8 cellular contexts compared by ENCODE assay signal in the genomic region with DNA sequence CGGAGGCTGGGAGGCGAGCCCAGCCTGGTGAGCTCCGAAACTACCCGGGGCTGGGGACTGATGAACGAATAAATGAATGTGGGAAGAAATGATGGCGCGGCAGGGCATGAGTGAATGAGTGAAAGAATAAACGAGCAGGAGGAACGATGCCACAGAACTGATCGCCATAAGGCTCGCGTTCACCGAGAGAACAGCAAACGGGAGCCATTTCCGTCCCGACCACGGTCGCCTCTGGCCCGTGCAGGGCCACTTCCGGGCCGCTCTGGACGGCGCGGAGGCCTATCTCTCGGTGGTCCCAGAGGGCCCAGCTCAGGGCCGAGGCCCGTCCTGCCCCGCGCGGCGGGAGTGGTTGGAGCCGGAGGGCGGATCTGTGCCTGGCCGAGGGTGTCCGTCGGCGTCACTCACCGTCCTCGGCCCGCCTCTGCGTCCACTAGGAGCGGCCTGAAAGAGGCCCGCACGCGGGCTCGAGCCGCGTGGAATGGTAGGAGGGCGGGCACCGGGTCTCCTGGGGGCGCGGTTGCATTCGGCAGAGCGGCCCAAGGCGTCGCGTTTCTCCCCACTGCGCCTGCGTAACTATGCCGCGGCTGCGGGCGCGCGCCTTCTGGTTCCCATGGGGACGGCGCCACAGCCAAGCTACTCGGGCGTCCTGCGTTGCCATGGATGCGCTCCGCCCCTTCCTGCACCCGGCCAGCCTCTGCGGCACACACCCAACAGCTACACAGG. TPM values are rescaled to one million over a fixed set of nuclear protein-coding genes. Genes with fewer than 3 reads are reported as not detected.
DNase-seq lines count a peak whose midpoint lies in the region; ATAC-seq, FAIRE-seq and TF ChIP-seq lines count a peak whose summit lies in the region.

A gene (minus strand): TSS at position 480 of the 723 bp plus-strand sequence. CDS start 5,116 bp downstream, outside the sequence.

- DNase-seq in AG04450 (ENCODE audit: low read depth, low spot score) (peak; percentile 88), NCI-H2196 treated with DMSO at 0.1 percent for 48 hours (lab: John Stamatoyannopoulos, UW; ENCODE audit: unreplicated experiment) (peak; percentile 96), WERI-Rb-1 (peak; percentile 95), bronchial epithelial cell (ENCODE audit: low read depth) (peak; percentile 87), inferior parietal cortex (ENCODE audit: extremely low spot score) (peak; percentile 97), smooth muscle cell of the brain vasculature (ENCODE audit: low read depth, low spot score) (peak; percentile 89)

- no peak for FAIRE-seq in bronchial epithelial cell (lab: Jason Lieb, UNC)

- CTCF ChIA-PET in AG04450 (lab: Charles Lee) = interaction anchor here (0.6 kb wide), 1 partner anchor 44 kb away, joined by 4 read pairs; no protein-coding TSS in a partner anchor

- peak within 1 kb of the TSS; percentile 97 for H3K27ac ChIP-seq in AG04450 (ENCODE audit: low read depth, low read length)
- peak within 1 kb of the TSS; percentile 94 for H3K27ac ChIP-seq in WERI-Rb-1

- H3K36me3 ChIP-seq in WERI-Rb-1 (no peaks in the 10 kb centered on the region), bronchial epithelial cell (ENCODE audit: control insufficient read depth, insufficient read depth, low read length) (no peaks in the 10 kb centered on the region)

- no peak; the same call in 1 of the 2 replicates for TF ChIP-seq CTCF in AG04450 (IDR thresholded peaks at IDR 0.05; ENCODE audit: low read depth, low read length)
- TF ChIP-seq CTCF in WERI-Rb-1 (IDR thresholded peaks at IDR 0.05; ENCODE audit: low read depth, low read length) = no peak
- TF ChIP-seq CTCF in bronchial epithelial cell (IDR thresholded peaks at IDR 0.05; ENCODE audit: insufficient read depth, low read length, severe bottlenecking) = peak; percentile 9

- ATAC-seq in GM18907 (IDR thresholded peaks at IDR 0.05; ENCODE audit: unreplicated experiment) = peak; percentile 89
- ATAC-seq in HG03139 (IDR thresholded peaks at IDR 0.05; ENCODE audit: unreplicated experiment) = peak; percentile 74

- H3K9me3 ChIP-seq in AG04450 (ENCODE audit: control insufficient read depth, insufficient read depth, low read length) = peaks cover 7% of the 10 kb centered on the region; the same call in 1 of the 2 replicates
- no peaks in the 10 kb centered on the region for H3K9me3 ChIP-seq in WERI-Rb-1 (ENCODE audit: severe bottlenecking)

- H3K4me3 ChIP-seq in AG04450 (ENCODE audit: low read depth, low read length) (peak within 1 kb of the TSS; percentile 77), WERI-Rb-1 (ENCODE audit: low read depth, low read length) (peak within 1 kb of the TSS; percentile 95), bronchial epithelial cell (ENCODE audit: low read depth, low read length) (peak within 1 kb of the TSS; percentile 74)

- POLR2A ChIA-PET in AG04450 (lab: Yijun Ruan, JAX) = interaction anchor here (0.5 to 2.3 kb wide), 18 partner anchors 8 to 198 kb away, joined by 3 to 17 read pairs (median 4); a partner anchor contains a TSS

- peaks cover 6% of the 10 kb centered on the region for H3K27me3 ChIP-seq in AG04450 (ENCODE audit: control insufficient read depth, insufficient read depth, low read length)
- no peaks in the 10 kb centered on the region for H3K27me3 ChIP-seq in WERI-Rb-1 (ENCODE audit: insufficient read depth, low read depth, severe bottlenecking)
- H3K27me3 ChIP-seq in bronchial epithelial cell (ENCODE audit: control insufficient read depth, insufficient read depth, low read length) = no peaks in the 10 kb centered on the region

RNA-seq across cellular contexts. Expression of the gene that starts here (rescaled TPM):
- polyA plus RNA-seq in AG04450 (2011; rRNA removed) = 0.06 TPM in 2 replicates
- polyA minus RNA-seq in AG04450 (2011; rRNA and poly(A)+ RNA removed) = 0.13 and 0.18 TPM in 2 replicates
- 0.53 and 2.2 TPM in 2 replicates for total RNA-seq in bronchial epithelial cell

Comparison
In these comparisons a context has a peak if more than half of its experiments do, and no peak if none do; other contexts are left out.
1. Peak in every context shown above with its lines: DNase-seq, ATAC-seq, H3K4me3 ChIP-seq and H3K27ac ChIP-seq.
2. Peak in DNase-seq, H3K4me3 ChIP-seq and H3K27ac ChIP-seq in AG04450; RNA of the gene not detected or under 1 TPM.